In the genomic region with DNA sequence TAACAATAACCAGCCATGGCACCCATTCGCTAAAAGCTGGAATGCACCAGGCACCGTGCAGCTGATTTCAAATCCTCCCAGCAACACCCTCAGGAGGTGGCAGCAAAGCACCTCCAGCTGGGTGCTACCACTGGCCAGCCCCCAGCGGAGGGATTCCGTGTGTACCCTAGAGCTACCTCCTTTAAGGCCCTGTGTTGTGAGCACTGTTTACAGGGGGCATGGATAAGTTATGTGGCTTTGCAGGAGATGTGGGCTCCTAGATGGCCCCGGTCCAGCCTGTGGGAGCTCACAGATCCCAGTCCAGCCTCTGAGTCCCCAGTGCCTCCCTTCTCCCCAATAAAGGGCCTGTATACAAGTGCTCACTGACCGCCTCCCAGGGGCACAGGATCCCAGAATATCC, we compare ENCODE assay signal across 8 cellular contexts. TPM values are rescaled to one million over a fixed set of nuclear protein-coding genes. Genes with fewer than 3 reads are reported as not detected.
DNase-seq lines count a peak whose midpoint lies in the region; ATAC-seq, FAIRE-seq and TF ChIP-seq lines count a peak whose summit lies in the region.

No MANE protein-coding gene starts in this region.

- no peaks in the 10 kb centered on the region for H3K9me2 ChIP-seq in Loucy (replicated peaks; ENCODE audit: low read depth, low read length)

- 33% methylated on average over 5 of the region's 6 CpGs for WGBS in prostate gland

- TSS peak; percentile 10 for BruUV-seq in endothelial cell of umbilical vein (replicated peaks; lab: Mats Ljungman, UMichigan)

- peaks cover 93% of the 10 kb centered on the region for H3K79me2 ChIP-seq in Loucy (ENCODE audit: insufficient read depth, low read length)
- peaks cover 21% of the 10 kb centered on the region for H3K79me2 ChIP-seq in endothelial cell of umbilical vein (ENCODE audit: control insufficient read depth, insufficient read depth, low read length)

- peak overlapping the region; percentile 99 for H3K9ac ChIP-seq in Loucy (ENCODE audit: low read depth, low read length, poor library complexity, severe bottlenecking)
- H3K9ac ChIP-seq in endothelial cell of umbilical vein (replicated peaks; ENCODE audit: extremely low read depth, insufficient read depth, low read length): no peak overlapping the region

- POLR2A ChIA-PET in activated CD4-positive, alpha-beta memory T cell treated with anti-CD3 and anti-CD28 coated beads for 36 hours (lab: Charles Lee): interaction anchor here (0.6 to 1.4 kb wide), 6 partner anchors 26 to 755 kb away, joined by 3 to 7 read pairs (median 4); no protein-coding TSS in a partner anchor
- POLR2A ChIA-PET in endothelial cell of umbilical vein (lab: Charles Lee): interaction anchor here (0.6 kb wide), 1 partner anchor 12 kb away, joined by 4 read pairs; no protein-coding TSS in a partner anchor

- H3K4me1 Mint-ChIP-seq in activated CD4-positive, alpha-beta memory T cell treated with anti-CD3 and anti-CD28 coated beads for 36 hours (ENCODE audit: low read depth): peaks cover 34% of the 10 kb centered on the region

- H3K9me3 ChIP-seq in Loucy (ENCODE audit: insufficient read depth, low read depth, low read length): no peaks in the 10 kb centered on the region
- no peaks in the 10 kb centered on the region for H3K9me3 ChIP-seq in endothelial cell of umbilical vein (replicated peaks; ENCODE audit: control insufficient read depth, insufficient read depth, low read length)
- H3K9me3 ChIP-seq in prostate gland: no peaks in the 10 kb centered on the region

- dilution Hi-C loops in endothelial cell of umbilical vein (cut with MboI; ENCODE audit: extremely low pct_ligation_motif_present, low sequenced_read_pairs): no loop called here

- peak; percentile 51 for ATAC-seq in GM21576 (IDR thresholded peaks at IDR 0.05; ENCODE audit: unreplicated experiment)

- H3K4me1 ChIP-seq in Loucy (ENCODE audit: insufficient read depth, low read length, poor library complexity, severe bottlenecking) (peaks cover 7% of the 10 kb centered on the region), endothelial cell of umbilical vein (ENCODE audit: control insufficient read depth, extremely low read depth, insufficient read depth, low read length) (no peaks in the 10 kb centered on the region), prostate gland (replicated peaks) (peaks cover 7% of the 10 kb centered on the region)

- H4K20me1 ChIP-seq in Loucy (ENCODE audit: insufficient read depth, low read length, poor library complexity, severe bottlenecking): peaks cover 55% of the 10 kb centered on the region
- H4K20me1 ChIP-seq in endothelial cell of umbilical vein (replicated peaks; ENCODE audit: control insufficient read depth, extremely low read depth, insufficient read depth, low read length): no peaks in the 10 kb centered on the region

- TF ChIP-seq POLR2A in endothelial cell of umbilical vein (IDR thresholded peaks at IDR 0.05; ENCODE audit: low read depth, low read length) (no peak), prostate gland (IDR thresholded peaks at IDR 0.05) (no peak)

- no peaks in the 10 kb centered on the region for H3F3A ChIP-seq in Loucy (ENCODE audit: low read depth)

- no peak for FAIRE-seq in endothelial cell of umbilical vein (lab: Jason Lieb, UNC)

- no peaks in the 10 kb centered on the region for H3K9me1 ChIP-seq in endothelial cell of umbilical vein (replicated peaks; ENCODE audit: control insufficient read depth, extremely low read depth, insufficient read depth, low read length)

- H3K27ac Mint-ChIP-seq in activated CD4-positive, alpha-beta memory T cell treated with anti-CD3 and anti-CD28 coated beads for 36 hours: peak overlapping the region; percentile 75

- peak; percentile 60 for TF ChIP-seq CTCF in Loucy (conservative IDR thresholded peaks at IDR 0.05; ENCODE audit: low read length)
- TF ChIP-seq CTCF in endothelial cell of umbilical vein (IDR thresholded peaks at IDR 0.05; ENCODE audit: extremely low read depth in 1 of 2, insufficient read depth in 1 of 2, low read depth in 1 of 2, low read length in 2 of 2): no peak
- TF ChIP-seq CTCF in prostate gland (IDR thresholded peaks at IDR 0.05): peak in 2 of 4 experiments; percentile 48 to 49

- no peaks in the 10 kb centered on the region for H3K9me3 Mint-ChIP-seq in activated CD4-positive, alpha-beta memory T cell treated with anti-CD3 and anti-CD28 coated beads for 36 hours

- CTCF ChIA-PET in activated CD4-positive, alpha-beta memory T cell treated with anti-CD3 and anti-CD28 coated beads for 36 hours (lab: Charles Lee): interaction anchor here (0.6 to 4.3 kb wide), 18 partner anchors 21 to 422 kb away, joined by 3 to 29 read pairs (median 6); a partner anchor contains a TSS
- CTCF ChIA-PET in endothelial cell of umbilical vein (lab: Charles Lee): interaction anchor here (0.7 to 3.9 kb wide), 6 partner anchors 9 to 156 kb away, joined by 3 to 14 read pairs (median 4); no protein-coding TSS in a partner anchor

- no peaks in the 10 kb centered on the region for H3K27me3 Mint-ChIP-seq in activated CD4-positive, alpha-beta memory T cell treated with anti-CD3 and anti-CD28 coated beads for 36 hours

- H3K4me2 ChIP-seq in Loucy (ENCODE audit: low read depth, low read length, poor library complexity, severe bottlenecking): peak overlapping the region; percentile 82
- H3K4me2 ChIP-seq in endothelial cell of umbilical vein (ENCODE audit: insufficient read depth, low read length): no peak overlapping the region

- H3K4me3 ChIP-seq in Loucy (ENCODE audit: low read length, poor library complexity, severe bottlenecking) (peak overlapping the region; percentile 90), endothelial cell of umbilical vein (replicated peaks in 1 of 3; ENCODE audit: insufficient read depth in 1 of 3, low read depth in 1 of 3, low read length in 3 of 3) (no peak overlapping the region), prostate gland (peak overlapping the region; percentile 24 to 43)

- DNase-seq in Daoy (ENCODE audit: low read depth) (peak; percentile 79), endothelial cell of umbilical vein (ENCODE audit: low read depth, low spot score) (no peak), prostate gland (ENCODE audit: low spot score) (peak; percentile 45), retina (no peak), cerebellar nuclear complex (lab: John Stamatoyannopoulos, UW) (no peak)
- DNase-seq in activated CD4-positive, alpha-beta memory T cell treated with anti-CD3 and anti-CD28 coated beads for 36 hours: peak; percentile 78

- H3K27ac ChIP-seq in endothelial cell of umbilical vein (ENCODE audit: insufficient read depth, low read depth, low read length) (no peak overlapping the region), prostate gland (peak overlapping the region; percentile 88 to 90)

- no peak overlapping the region for H2AFZ ChIP-seq in Loucy (ENCODE audit: low read length)
- no peak overlapping the region for H2AFZ ChIP-seq in endothelial cell of umbilical vein (ENCODE audit: low read depth, low read length)

- H3K36me3 Mint-ChIP-seq in activated CD4-positive, alpha-beta memory T cell treated with anti-CD3 and anti-CD28 coated beads for 36 hours: peaks cover 14% of the 10 kb centered on the region

- H3K36me3 ChIP-seq in Loucy (ENCODE audit: insufficient read depth, low read length) (peaks cover 34% of the 10 kb centered on the region; the same call in 1 of the 2 replicates), endothelial cell of umbilical vein (ENCODE audit: control insufficient read depth in 2 of 2, extremely low read depth in 1 of 2, insufficient read depth in 2 of 2, low read length in 2 of 2) (peaks cover 4 to 12% of the 10 kb centered on the region in 2 experiments), prostate gland (peaks cover 0 to 12% of the 10 kb centered on the region in 2 donors)

- H3K4me3 Mint-ChIP-seq in activated CD4-positive, alpha-beta memory T cell treated with anti-CD3 and anti-CD28 coated beads for 36 hours: peak overlapping the region; percentile 80

- intact Hi-C loops in activated CD4-positive, alpha-beta memory T cell treated with anti-CD3 and anti-CD28 coated beads for 36 hours (cut with micrococcal nuclease): loop anchor here (2.0 kb wide), 3 partner anchors 26 to 162 kb away; a partner anchor contains a TSS
- intact Hi-C loops in endothelial cell of umbilical vein (cut with micrococcal nuclease) (no loop called here), prostate gland (cut with DNase I) (no loop called here)

- H3K27me3 ChIP-seq in Loucy (ENCODE audit: insufficient read depth, low read length, poor library complexity, severe bottlenecking) (no peaks in the 10 kb centered on the region), endothelial cell of umbilical vein (ENCODE audit: control insufficient read depth in 2 of 2, insufficient read depth in 2 of 2, low read length in 2 of 2) (no peaks in the 10 kb centered on the region), prostate gland (replicated peaks; ENCODE audit: insufficient read depth) (no peaks in the 10 kb centered on the region)

TF ChIP-seq in endothelial cell of umbilical vein, 7 proteins besides CTCF, POLR2A, EP300 and RAD21:
- TF ChIP-seq JUN (IDR thresholded peaks at IDR 0.05; ENCODE audit: borderline replicate concordance, insufficient read depth, insufficient read length, low read depth) (no peak), GATA2 (IDR thresholded peaks at IDR 0.05; ENCODE audit: insufficient read depth, insufficient read length, low read depth, low read length) (no peak), EZH2 (IDR thresholded peaks at IDR 0.05; ENCODE audit: borderline replicate concordance, low read depth, low read length, severe bottlenecking) (no peak), POLR2AphosphoS5 (IDR thresholded peaks at IDR 0.05; ENCODE audit: insufficient read depth, low read depth, low read length) (no peak), MYC (IDR thresholded peaks at IDR 0.05; ENCODE audit: low read depth, low read length) (no peak), FOS (IDR thresholded peaks at IDR 0.05; ENCODE audit: borderline replicate concordance, insufficient read depth, low read length) (no peak)
- TF ChIP-seq, protein P1, sequence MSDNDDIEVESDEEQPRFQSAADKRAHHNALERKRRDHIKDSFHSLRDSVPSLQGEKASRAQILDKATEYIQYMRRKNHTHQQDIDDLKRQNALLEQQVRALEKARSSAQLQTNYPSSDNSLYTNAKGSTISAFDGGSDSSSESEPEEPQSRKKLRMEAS (IDR thresholded peaks at IDR 0.05; ENCODE audit: insufficient read depth, insufficient read length): no peak

RNA-seq across cellular contexts. Expression of a gene that starts 27.1 kb away (rescaled TPM):
- total RNA-seq in Daoy (2014; rRNA removed; shearing (Covaris generic)): 17.7 and 31.5 TPM in 2 replicates
- 10 to 100 TPM; 37.3 to 40.4 TPM for total RNA-seq in activated CD4-positive, alpha-beta memory T cell treated with anti-CD3 and anti-CD28 coated beads for 36 hours
- total RNA-seq in endothelial cell of umbilical vein (64.6 and 65.0 TPM in 2 replicates), prostate gland (100 to 1,000 TPM; 138 to 290 TPM)
- 14.8 and 16.8 TPM in 2 replicates for polyA plus RNA-seq in endothelial cell of umbilical vein
- polyA plus RNA-seq in endothelial cell of umbilical vein (2011; cell fraction: cytosol; rRNA removed): 15.2 and 20.7 TPM in 2 replicates
- 44.0 and 48.9 TPM in 2 replicates for polyA plus RNA-seq in endothelial cell of umbilical vein (2011; cell fraction: nucleus; rRNA removed)
- polyA plus RNA-seq in endothelial cell of umbilical vein (2012): 25.5 and 34.3 TPM in 2 replicates
- polyA minus RNA-seq in endothelial cell of umbilical vein: 25.8 and 35.4 TPM in 2 replicates
- polyA minus RNA-seq in endothelial cell of umbilical vein (2011; cell fraction: cytosol; rRNA and poly(A)+ RNA removed): 31.4 TPM
- polyA minus RNA-seq in endothelial cell of umbilical vein (2011; cell fraction: nucleus; rRNA and poly(A)+ RNA removed): 25.3 and 40.1 TPM in 2 replicates

Comparison
In these comparisons a context has a peak if more than half of its experiments do, and no peak if none do; other contexts are left out.
1. DNase-seq: peak in Daoy (single experiment), activated CD4-positive, alpha-beta memory T cell treated with anti-CD3 and anti-CD28 coated beads for 36 hours (single experiment) and prostate gland (single experiment); none in endothelial cell of umbilical vein (single experiment), retina (single experiment) and cerebellar nuclear complex (0 of 2).
2. H3K4me3 ChIP-seq: peak in Loucy (single experiment) and prostate gland (2 of 2); none in endothelial cell of umbilical vein (0 of 3).